Comparison of ENCODE assay signal across 18 cellular contexts in genomic region chr1:67955591-67955990, GRCh38.
DNase-seq lines count a peak whose midpoint lies in the region; ATAC-seq and TF ChIP-seq lines count a peak whose summit lies in the region.
"Had no signal": no experiment of that assay in that cellular context is flagged by ENCODE, and none has a peak within 500 bp of the region (broad histone marks: within the 10 kb centered on the region; RNA-seq: fewer than 3 reads in every experiment).

No MANE protein-coding gene starts in this region.

- POLR2A ChIA-PET in IMR-90 (lab: Charles Lee; ENCODE audit: unreplicated experiment): no interaction called here

- H3K9me1 ChIP-seq in IMR-90 (ENCODE audit: insufficient read depth, low read length): 0 out of 2 replicates have a peak, but pooled peaks cover 2% of the 10 kb centered on the region

- H2AK5ac ChIP-seq in IMR-90 (ENCODE audit: low read depth, low read length): 0 out of 2 replicates have a peak overlapping the region, but pooled peaks have one; percentile 20

- H3K36me3 Mint-ChIP-seq in nephron (ENCODE audit: low read depth): no peaks in the 10 kb centered on the region
- H3K36me3 Mint-ChIP-seq: CD8-positive, alpha-beta memory T cell had no signal

- dilution Hi-C loops in IMR-90 (cut with HindIII; ENCODE audit: low sequenced_read_pairs, unreplicated experiment): no loop called here

- peak; percentile 54 for DNase-seq in NCI-H510A treated with DMSO at 0.1 percent for 48 hours (lab: John Stamatoyannopoulos, UW)
- no peak for DNase-seq in NCI-H510A (lab: John Stamatoyannopoulos, UW)
- DNase-seq in IMR-90: no peak
- DNase-seq in left lung: no peak
- no peak for DNase-seq in MG63
- DNase-seq in COR-L47 (lab: John Stamatoyannopoulos, UW): no peak
- DNase-seq: 8988T; Caco-2; CD8-positive, alpha-beta memory T cell; DMS79 treated with DMSO at 0.1 percent for 48 hours; GF-D8; H7 had no signal

- no peak overlapping the region for H3K14ac ChIP-seq in IMR-90 (replicated peaks; ENCODE audit: low read depth, low read length)

- no peak overlapping the region for H4K91ac ChIP-seq in IMR-90 (ENCODE audit: insufficient read depth, low read depth, low read length)

- no peak overlapping the region for H3K9ac ChIP-seq in IMR-90 (ENCODE audit: low read depth, low read length)
- H3K9ac ChIP-seq: BLaER1 treated with 17β-estradiol and CSF1 and Interleukin-3, amounts not matched to agents 10 nM and 100 nM had no signal

- H4K8ac ChIP-seq in IMR-90 (ENCODE audit: low read depth in 2 of 2, low read length in 2 of 2): no peak overlapping the region

- TF ChIP-seq CTCF in IMR-90 (conservative IDR thresholded peaks at IDR 0.05; ENCODE audit: low read depth, low read length) (no peak), left lung (IDR thresholded peaks at IDR 0.05) (no peak), nephron (IDR thresholded peaks at IDR 0.05; ENCODE audit: unreplicated experiment in 3 of 3) (no peak)

- H2AFZ ChIP-seq in IMR-90 (replicated peaks; ENCODE audit: low read length, poor library complexity): no peak overlapping the region
- H2AFZ ChIP-seq: GM23338 had no signal

- CTCF ChIA-PET in IMR-90 (lab: Yijun Ruan, JAX): no interaction called here

- no peaks in the 10 kb centered on the region for H3K79me1 ChIP-seq in IMR-90 (ENCODE audit: low read depth in 1 of 2, low read length in 2 of 2)

- no peak for TF ChIP-seq RAD21 in IMR-90 (IDR thresholded peaks at IDR 0.05; ENCODE audit: low read length)

- no peak overlapping the region for H2BK5ac ChIP-seq in IMR-90 (ENCODE audit: low read depth, low read length, poor library complexity, severe bottlenecking)

- peak overlapping the region; percentile 32 to 74 (median 65) for H3K27ac Mint-ChIP-seq in nephron
- H3K27ac Mint-ChIP-seq: B cell; CD8-positive, alpha-beta memory T cell; GM23338 had no signal

- no peak overlapping the region for H3K23ac ChIP-seq in IMR-90 (ENCODE audit: low read depth, low read length)

- no peaks in the 10 kb centered on the region for H3K9me3 Mint-ChIP-seq in nephron
- H3K9me3 Mint-ChIP-seq: GM23338 had no signal

- H3K27me3 ChIP-seq in IMR-90 (ENCODE audit: control insufficient read depth, insufficient read depth, low read length) (no peaks in the 10 kb centered on the region), left lung (no peaks in the 10 kb centered on the region), MG63 (no peaks in the 10 kb centered on the region)
- H3K27me3 ChIP-seq: BLaER1 treated with 17β-estradiol and CSF1 and Interleukin-3, amounts not matched to agents 10 nM and 100 nM had no signal

- H2BK120ac ChIP-seq in IMR-90 (ENCODE audit: low read depth, low read length): no peak overlapping the region

- H4K5ac ChIP-seq in IMR-90 (ENCODE audit: low read depth, low read length): no peak overlapping the region

- no peak overlapping the region for H3K4me3 ChIP-seq in IMR-90 (ENCODE audit: insufficient read depth, low read depth, low read length)
- no peak overlapping the region for H3K4me3 ChIP-seq in left lung
- H3K4me3 ChIP-seq in MG63: no peak overlapping the region
- H3K4me3 ChIP-seq: BLaER1 treated with 17β-estradiol and CSF1 and Interleukin-3, amounts not matched to agents 10 nM and 100 nM; GM23338 had no signal

- no peak overlapping the region for H2BK15ac ChIP-seq in IMR-90 (ENCODE audit: low read depth, low read length)

- no peak overlapping the region for H3K4ac ChIP-seq in IMR-90 (ENCODE audit: low read depth, low read length)

- no peak overlapping the region for H3K18ac ChIP-seq in IMR-90 (ENCODE audit: low read depth, low read length)

- H3K27me3 Mint-ChIP-seq in nephron (ENCODE audit: low read depth): no peaks in the 10 kb centered on the region
- H3K27me3 Mint-ChIP-seq: B cell had no signal

- no peak for ATAC-seq in IMR-90 (ENCODE audit: low read depth)
- peak; percentile 86 for ATAC-seq in left lung
- ATAC-seq in HG02623 (IDR thresholded peaks at IDR 0.05; ENCODE audit: unreplicated experiment): no peak
- ATAC-seq: GM23338, HCT116 had no signal

- H3K27ac ChIP-seq in IMR-90 (ENCODE audit: insufficient read depth, low read length) (no peak overlapping the region), left lung (peak overlapping the region; percentile 57 to 75)
- H3K27ac ChIP-seq: BLaER1 treated with 17β-estradiol and CSF1 and Interleukin-3, amounts not matched to agents 10 nM and 100 nM had no signal

- no peak overlapping the region for H2BK20ac ChIP-seq in IMR-90 (ENCODE audit: low read depth, low read length)

- H3K4me1 ChIP-seq in IMR-90 (ENCODE audit: control insufficient read depth, insufficient read depth, low read length) (peaks cover 2% of the 10 kb centered on the region; the same call in 1 of the 2 replicates), left lung (peaks cover 0 to 8% of the 10 kb centered on the region in 2 donors)
- H3K4me1 ChIP-seq: BLaER1 treated with 17β-estradiol and CSF1 and Interleukin-3, amounts not matched to agents 10 nM and 100 nM; Caco-2 had no signal

- intact Hi-C loops in IMR-90 (cut with micrococcal nuclease): no loop called here
- intact Hi-C loops in left lung (cut with DNase I): no loop called here

- WGBS in IMR-90 (ENCODE audit: extremely low coverage in 2 of 2, insufficient read length in 1 of 2), 2 experiments: no CpG with 5 or more reads among the region's 2 CpGs

- H2AK9ac ChIP-seq in IMR-90 (replicated peaks; ENCODE audit: low read depth, low read length, poor library complexity): no peak overlapping the region

- no peaks in the 10 kb centered on the region for H4K20me1 ChIP-seq in IMR-90 (ENCODE audit: insufficient read depth, low read length)
- H4K20me1 ChIP-seq: BLaER1 treated with 17β-estradiol and CSF1 and Interleukin-3, amounts not matched to agents 10 nM and 100 nM had no signal

- H3K9me3 ChIP-seq in IMR-90 (ENCODE audit: control insufficient read depth, insufficient read depth, low read length) (no peaks in the 10 kb centered on the region), left lung (no peaks in the 10 kb centered on the region), MG63 (peaks cover 2% of the 10 kb centered on the region; the same call in 1 of the 2 replicates)
- H3K9me3 ChIP-seq: Caco-2 had no signal

- in situ Hi-C loops in IMR-90 (cut with MboI; ENCODE audit: low sequenced_read_pairs): no loop called here

- no peak for TF ChIP-seq POLR2A in IMR-90 (IDR thresholded peaks at IDR 0.05; ENCODE audit: low read depth, low read length)

- peaks cover 34% of the 10 kb centered on the region for H3K4me1 Mint-ChIP-seq in nephron
- H3K4me1 Mint-ChIP-seq: B cell; CD8-positive, alpha-beta memory T cell; GM23338 had no signal

- no peak overlapping the region for H3K4me2 ChIP-seq in IMR-90 (ENCODE audit: low read depth, low read length)
- H3K4me2 ChIP-seq: BLaER1 treated with 17β-estradiol and CSF1 and Interleukin-3, amounts not matched to agents 10 nM and 100 nM; GM23338 had no signal

- H3K36me3 ChIP-seq in IMR-90 (ENCODE audit: control insufficient read depth, insufficient read depth, low read length) (no peaks in the 10 kb centered on the region), left lung (no peaks in the 10 kb centered on the region), MG63 (no peaks in the 10 kb centered on the region)
- H3K36me3 ChIP-seq: BLaER1 treated with 17β-estradiol and CSF1 and Interleukin-3, amounts not matched to agents 10 nM and 100 nM had no signal

- no peak overlapping the region for H3K56ac ChIP-seq in IMR-90 (ENCODE audit: extremely low read depth, insufficient read depth, low read length)

- BruUV-seq in IMR-90 (replicated peaks; lab: Mats Ljungman, UMichigan): no TSS peak

- no peak overlapping the region for H3K4me3 Mint-ChIP-seq in nephron
- H3K4me3 Mint-ChIP-seq: B cell; CD8-positive, alpha-beta memory T cell; GM23338 had no signal

TF ChIP-seq in IMR-90, 13 proteins besides CTCF, POLR2A, EP300 and RAD21:
- TF ChIP-seq SMC3 (IDR thresholded peaks at IDR 0.05; ENCODE audit: low read depth, low read length): no peak
- peak; percentile 12; the same call in 1 of the 2 replicates for TF ChIP-seq CEBPB (IDR thresholded peaks at IDR 0.05; ENCODE audit: low read depth, low read length)
TF ChIP-seq in IMR-90: peak in this region for 1.
